8 cellular contexts compared by ENCODE assay signal in genomic region chr3:79032686-79033318, GRCh38.
DNase-seq lines count a peak whose midpoint lies in the region; ATAC-seq and TF ChIP-seq lines count a peak whose summit lies in the region.

No MANE protein-coding gene starts in this region.

- TF ChIP-seq CTCF in GM12874 (IDR thresholded peaks at IDR 0.05; ENCODE audit: insufficient read depth, low read depth, low read length): peak; percentile 19; the same call in 1 of the 2 replicates

- no peak overlapping the region for H3K27ac Mint-ChIP-seq in stimulated activated memory B cell treated with anti-CD40 and anti-IgM and Interleukin-4, amounts not matched to agents 10 μg/mL and 1 μg/mL and 100 μg/mL, for 72 hours

- ATAC-seq in HG02884 (IDR thresholded peaks at IDR 0.05; ENCODE audit: unreplicated experiment) (peak; percentile 87), HG03571 (IDR thresholded peaks at IDR 0.05; ENCODE audit: unreplicated experiment) (no peak)
- ATAC-seq in stimulated activated memory B cell treated with anti-CD40 and anti-IgM and Interleukin-4, amounts not matched to agents 10 μg/mL and 1 μg/mL and 100 μg/mL, for 72 hours: no peak

- H3K9me3 Mint-ChIP-seq in stimulated activated memory B cell treated with anti-CD40 and anti-IgM and Interleukin-4, amounts not matched to agents 10 μg/mL and 1 μg/mL and 100 μg/mL, for 72 hours: no peaks in the 10 kb centered on the region

- H3K27me3 Mint-ChIP-seq in stimulated activated memory B cell treated with anti-CD40 and anti-IgM and Interleukin-4, amounts not matched to agents 10 μg/mL and 1 μg/mL and 100 μg/mL, for 72 hours: no peaks in the 10 kb centered on the region

- H3K4me1 Mint-ChIP-seq in stimulated activated memory B cell treated with anti-CD40 and anti-IgM and Interleukin-4, amounts not matched to agents 10 μg/mL and 1 μg/mL and 100 μg/mL, for 72 hours: no peaks in the 10 kb centered on the region

- H3K36me3 Mint-ChIP-seq in stimulated activated memory B cell treated with anti-CD40 and anti-IgM and Interleukin-4, amounts not matched to agents 10 μg/mL and 1 μg/mL and 100 μg/mL, for 72 hours: no peaks in the 10 kb centered on the region

- H3K4me3 Mint-ChIP-seq in stimulated activated memory B cell treated with anti-CD40 and anti-IgM and Interleukin-4, amounts not matched to agents 10 μg/mL and 1 μg/mL and 100 μg/mL, for 72 hours: no peak overlapping the region

- peak; percentile 34 for DNase-seq in NCI-H524 treated with DMSO at 0.1 percent for 48 hours (lab: John Stamatoyannopoulos, UW)
- peak; percentile 75 for DNase-seq in cerebellar cortex (ENCODE audit: low spot score)
- peak; percentile 73 for DNase-seq in myocyte (ENCODE audit: low read depth)
- no peak for DNase-seq in effector CD8-positive, alpha-beta T cell (lab: John Stamatoyannopoulos, UW)
